2 cellular contexts compared by ENCODE assay signal in genomic region chr4:41655177-41655576, GRCh38.
TF ChIP-seq lines count a peak whose summit lies in the region.

No MANE protein-coding gene starts in this region.

TF ChIP-seq in IMR-90, 13 proteins besides CTCF, POLR2A, EP300 and RAD21:
- no peak for TF ChIP-seq CHD1 (IDR thresholded peaks at IDR 0.05; ENCODE audit: low read depth, low read length)
- no peak for TF ChIP-seq MXI1 (IDR thresholded peaks at IDR 0.05; ENCODE audit: borderline replicate concordance, low read depth, low read length)
- TF ChIP-seq SMC3 (IDR thresholded peaks at IDR 0.05; ENCODE audit: low read depth, low read length) = no peak
- no peak for TF ChIP-seq ELK1 (IDR thresholded peaks at IDR 0.05; ENCODE audit: borderline replicate concordance, low read depth, low read length)
- no peak for TF ChIP-seq RFX5 (IDR thresholded peaks at IDR 0.05; ENCODE audit: low read depth, low read length)
- TF ChIP-seq BHLHE40 (IDR thresholded peaks at IDR 0.05; ENCODE audit: low read depth, low read length) = no peak
- TF ChIP-seq FOS (IDR thresholded peaks at IDR 0.05; ENCODE audit: low read depth, low read length) = no peak
- TF ChIP-seq MAZ (IDR thresholded peaks at IDR 0.05; ENCODE audit: borderline replicate concordance, low read depth, low read length) = no peak
- no peak for TF ChIP-seq USF2 (IDR thresholded peaks at IDR 0.05; ENCODE audit: low read depth, low read length)
- no peak for TF ChIP-seq NFE2L2 (IDR thresholded peaks at IDR 0.05; ENCODE audit: low read depth, low read length)
- no peak for TF ChIP-seq CEBPB (IDR thresholded peaks at IDR 0.05; ENCODE audit: low read depth, low read length)
- no peak for TF ChIP-seq RCOR1 (IDR thresholded peaks at IDR 0.05; ENCODE audit: insufficient replicate concordance, low read length)

TF ChIP-seq in WTC11, 78 proteins besides CTCF, POLR2A, EP300 and RAD21:
- no peak for TF ChIP-seq GABPB1 (CRISPR knock-in tag; IDR thresholded peaks at IDR 0.05)
- TF ChIP-seq USF2 (CRISPR knock-in tag; IDR thresholded peaks at IDR 0.05) = no peak
- TF ChIP-seq ELF4 (CRISPR knock-in tag; IDR thresholded peaks at IDR 0.05; ENCODE audit: low read depth) = no peak
- TF ChIP-seq NFATC4 (CRISPR knock-in tag; IDR thresholded peaks at IDR 0.05) = no peak
- no peak for TF ChIP-seq CREB1 (CRISPR knock-in tag; IDR thresholded peaks at IDR 0.05)
- TF ChIP-seq CDX4 (CRISPR knock-in tag; IDR thresholded peaks at IDR 0.05; ENCODE audit: borderline replicate concordance) = no peak
- no peak for TF ChIP-seq SOX15 (CRISPR knock-in tag; IDR thresholded peaks at IDR 0.05)
- no peak for TF ChIP-seq SMAD3 (CRISPR knock-in tag; IDR thresholded peaks at IDR 0.05; ENCODE audit: borderline replicate concordance)
- no peak for TF ChIP-seq ZNF396 (CRISPR knock-in tag; IDR thresholded peaks at IDR 0.05; ENCODE audit: borderline replicate concordance)
- no peak for TF ChIP-seq HMGXB4 (CRISPR knock-in tag; IDR thresholded peaks at IDR 0.05)
- no peak for TF ChIP-seq MYBL2 (CRISPR knock-in tag; IDR thresholded peaks at IDR 0.05)
